ENCODE assay signal across 8 cellular contexts in genomic region chr10:73251683-73252444, GRCh38. TPM values are rescaled to one million over a fixed set of nuclear protein-coding genes. Genes with fewer than 3 reads are reported as not detected.
DNase-seq lines count a peak whose midpoint lies in the region; ATAC-seq and TF ChIP-seq lines count a peak whose summit lies in the region.

No MANE protein-coding gene starts in this region.

- no peaks in the 10 kb centered on the region for H3K27me3 Mint-ChIP-seq in activated T-cell treated with anti-CD3 and anti-CD28 coated beads, Interleukin-2, amount 50 U/mL, for 4 hours (ENCODE audit: low read depth)

- H3K4me3 ChIP-seq in heart left ventricle (peak overlapping the region; percentile 64 to 97 (median 84)), retinal pigment epithelial cell (ENCODE audit: low read length) (peak overlapping the region; percentile 99)

- intact Hi-C loops in heart left ventricle (cut with DNase I), result loop anchor here in 2 of 10 donors (5.0 to 10.0 kb wide), 3 partner anchors 85 to 243 kb away; partner anchors contain the start of genes ANXA7 (in 1 of the 2), ECD (in 1 of the 2), FAM149B1 (in 1 of the 2) and PPP3CB (in 1 of the 2)

- ATAC-seq in HG03139 (IDR thresholded peaks at IDR 0.05; ENCODE audit: unreplicated experiment) (peak; percentile 35), heart left ventricle (peak; percentile 44 to 77 (median 74)), GM21367 (IDR thresholded peaks at IDR 0.05; ENCODE audit: unreplicated experiment) (no peak)
- peak; percentile 68 to 69 for ATAC-seq in activated T-cell treated with anti-CD3 and anti-CD28 coated beads, Interleukin-2, amount 50 U/mL, for 4 hours

- peaks cover 3 to 37% (median 27%) of the 10 kb centered on the region in 12 donors for H3K4me1 ChIP-seq in heart left ventricle

- no peaks in the 10 kb centered on the region for H3K9me3 ChIP-seq in heart left ventricle

- peaks cover 15% of the 10 kb centered on the region for H3K36me3 Mint-ChIP-seq in activated T-cell treated with anti-CD3 and anti-CD28 coated beads, Interleukin-2, amount 50 U/mL, for 4 hours (ENCODE audit: insufficient read depth)

- DNase-seq in NCI-H146 (lab: John Stamatoyannopoulos, UW) (peak; percentile 43), NCI-H146 treated with DMSO at 0.1 percent for 48 hours (lab: John Stamatoyannopoulos, UW; ENCODE audit: unreplicated experiment) (no peak), heart left ventricle (peak in 1 of 5 donors; percentile 26), retinal pigment epithelial cell (ENCODE audit: low read depth) (no peak), NCI-H526 treated with DMSO at 0.1 percent for 48 hours (lab: John Stamatoyannopoulos, UW) (no peak)
- no peak for DNase-seq in activated T-cell treated with anti-CD3 and anti-CD28 coated beads, Interleukin-2, amount 50 U/mL, for 4 hours

- H3K9me3 Mint-ChIP-seq in activated T-cell treated with anti-CD3 and anti-CD28 coated beads, Interleukin-2, amount 50 U/mL, for 4 hours, result no peaks in the 10 kb centered on the region

- peaks cover 29% of the 10 kb centered on the region for H3K4me1 Mint-ChIP-seq in activated T-cell treated with anti-CD3 and anti-CD28 coated beads, Interleukin-2, amount 50 U/mL, for 4 hours (ENCODE audit: low read depth)

- TF ChIP-seq CTCF in heart left ventricle (IDR thresholded peaks at IDR 0.05) (peak in 1 of 12 donors; percentile 2), retinal pigment epithelial cell (conservative IDR thresholded peaks at IDR 0.05; ENCODE audit: low read depth, low read length) (no peak)

- 13 to 23% (median 16%) methylated on average over 21 to 23 of the region's 23 CpGs for WGBS in heart left ventricle, 4 donors

- H3K4me3 Mint-ChIP-seq in activated T-cell treated with anti-CD3 and anti-CD28 coated beads, Interleukin-2, amount 50 U/mL, for 4 hours, result peak overlapping the region; percentile 98

- H3K36me3 ChIP-seq in heart left ventricle, result peaks cover 0 to 30% (median 23%) of the 10 kb centered on the region in 9 donors

- peak overlapping the region; percentile 75 to 97 (median 88) for H3K27ac ChIP-seq in heart left ventricle

- TF ChIP-seq POLR2A in heart left ventricle (IDR thresholded peaks at IDR 0.05), result no peak

- no peaks in the 10 kb centered on the region for H3K27me3 ChIP-seq in heart left ventricle

RNA-seq across cellular contexts. Expression of gene MRPS16, which starts 0.6 kb away (rescaled TPM):
- 100 to 1,000 TPM; 141 to 156 (median 150) TPM for total RNA-seq in activated T-cell treated with anti-CD3 and anti-CD28 coated beads, Interleukin-2, amount 50 U/mL, for 4 hours
- 100 to 1,000 TPM in 6 of 9 donors, 10 to 100 TPM in 3; 56.5 to 112 (median 101) TPM for total RNA-seq in heart left ventricle
- 10 to 100 TPM; 80.5 to 85.8 TPM for polyA plus RNA-seq in heart left ventricle

RNA-seq across cellular contexts. Expression of gene DNAJC9, which starts 4.8 kb away (rescaled TPM):
- total RNA-seq in activated T-cell treated with anti-CD3 and anti-CD28 coated beads, Interleukin-2, amount 50 U/mL, for 4 hours, result 10 to 100 TPM; 57.7 to 60.8 (median 59.9) TPM
- total RNA-seq in heart left ventricle, result 10 to 100 TPM in 1 of 9 donors, 1 to 10 TPM in 8; 6.5 to 11.6 (median 6.8) TPM
- polyA plus RNA-seq in heart left ventricle, result 1 to 10 TPM; 5.8 to 8.7 TPM

Comparison
In these comparisons a context has a peak if more than half of its experiments do, and no peak if none do; other contexts are left out.
1. RNA of gene DNAJC9, which starts 4.8 kb away (total RNA-seq): 57.7 to 60.8 TPM in activated T-cell treated with anti-CD3 and anti-CD28 coated beads, Interleukin-2, amount 50 U/mL, for 4 hours; 6.5 to 11.6 TPM in heart left ventricle; every median in the first group is over 4 times any median in the second.